ENCODE assay signal across 2 cellular contexts in the genomic region with DNA sequence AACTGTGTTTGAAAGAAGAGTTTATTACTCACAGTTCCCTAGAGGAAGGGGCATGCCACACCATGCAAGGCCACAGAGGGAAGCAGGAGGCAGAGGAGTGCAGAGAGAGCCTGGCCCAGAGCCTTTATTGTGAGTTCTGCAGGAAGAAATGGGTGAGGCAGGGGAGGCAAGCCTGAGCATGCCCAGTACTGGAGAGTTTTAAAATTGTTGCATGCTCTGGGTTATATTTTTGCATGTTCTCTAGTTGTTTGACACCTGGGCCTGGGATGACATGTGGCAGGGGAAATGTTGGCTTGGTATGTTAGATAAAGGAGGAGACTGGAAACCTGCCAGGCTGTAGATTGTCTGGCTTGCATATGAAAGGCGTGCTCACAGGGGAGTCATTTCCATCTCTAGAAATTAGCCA.
TF ChIP-seq lines count a peak whose summit lies in the region.

No MANE protein-coding gene starts in this region.

TF ChIP-seq in SK-N-SH, 30 proteins besides CTCF, POLR2A, EP300 and RAD21 (continued from another document):
- TF ChIP-seq, protein P1, sequence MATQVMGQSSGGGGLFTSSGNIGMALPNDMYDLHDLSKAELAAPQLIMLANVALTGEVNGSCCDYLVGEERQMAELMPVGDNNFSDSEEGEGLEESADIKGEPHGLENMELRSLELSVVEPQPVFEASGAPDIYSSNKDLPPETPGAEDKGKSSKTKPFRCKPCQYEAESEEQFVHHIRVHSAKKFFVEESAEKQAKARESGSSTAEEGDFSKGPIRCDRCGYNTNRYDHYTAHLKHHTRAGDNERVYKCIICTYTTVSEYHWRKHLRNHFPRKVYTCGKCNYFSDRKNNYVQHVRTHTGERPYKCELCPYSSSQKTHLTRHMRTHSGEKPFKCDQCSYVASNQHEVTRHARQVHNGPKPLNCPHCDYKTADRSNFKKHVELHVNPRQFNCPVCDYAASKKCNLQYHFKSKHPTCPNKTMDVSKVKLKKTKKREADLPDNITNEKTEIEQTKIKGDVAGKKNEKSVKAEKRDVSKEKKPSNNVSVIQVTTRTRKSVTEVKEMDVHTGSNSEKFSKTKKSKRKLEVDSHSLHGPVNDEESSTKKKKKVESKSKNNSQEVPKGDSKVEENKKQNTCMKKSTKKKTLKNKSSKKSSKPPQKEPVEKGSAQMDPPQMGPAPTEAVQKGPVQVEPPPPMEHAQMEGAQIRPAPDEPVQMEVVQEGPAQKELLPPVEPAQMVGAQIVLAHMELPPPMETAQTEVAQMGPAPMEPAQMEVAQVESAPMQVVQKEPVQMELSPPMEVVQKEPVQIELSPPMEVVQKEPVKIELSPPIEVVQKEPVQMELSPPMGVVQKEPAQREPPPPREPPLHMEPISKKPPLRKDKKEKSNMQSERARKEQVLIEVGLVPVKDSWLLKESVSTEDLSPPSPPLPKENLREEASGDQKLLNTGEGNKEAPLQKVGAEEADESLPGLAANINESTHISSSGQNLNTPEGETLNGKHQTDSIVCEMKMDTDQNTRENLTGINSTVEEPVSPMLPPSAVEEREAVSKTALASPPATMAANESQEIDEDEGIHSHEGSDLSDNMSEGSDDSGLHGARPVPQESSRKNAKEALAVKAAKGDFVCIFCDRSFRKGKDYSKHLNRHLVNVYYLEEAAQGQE (IDR thresholded peaks at IDR 0.05; ENCODE audit: low read depth, low read length): no peak
- no peak for TF ChIP-seq TCF12 (IDR thresholded peaks at IDR 0.05)
- peak; percentile 36; the same call in 1 of the 2 replicates for TF ChIP-seq GATA2 (CRISPR knock-in tag; IDR thresholded peaks at IDR 0.05)
- TF ChIP-seq RCOR1 (IDR thresholded peaks at IDR 0.05; ENCODE audit: low read length): no peak
- TF ChIP-seq FOXM1 (IDR thresholded peaks at IDR 0.05; ENCODE audit: low read depth): no peak
- no peak for TF ChIP-seq SMC3 (IDR thresholded peaks at IDR 0.05; ENCODE audit: low read depth, low read length)
- no peak for TF ChIP-seq ELF1 (IDR thresholded peaks at IDR 0.05)
- TF ChIP-seq MXI1 (IDR thresholded peaks at IDR 0.05; ENCODE audit: low read depth, low read length): peak; percentile 76; the same call in 1 of the 2 replicates
- no peak for TF ChIP-seq POLR2AphosphoS5 (IDR thresholded peaks at IDR 0.05; ENCODE audit: low read depth, low read length)

TF ChIP-seq in SK-N-SH treated with all-trans-retinoic acid at 6 μM for 48 hours, 23 proteins besides CTCF, POLR2A, EP300 and RAD21 (continued from another document):
- TF ChIP-seq PPARA (CRISPR knock-in tag; IDR thresholded peaks at IDR 0.05; ENCODE audit: borderline replicate concordance) (no peak), ZFP3 (CRISPR knock-in tag; IDR thresholded peaks at IDR 0.05) (no peak), ESRRG (CRISPR knock-in tag; IDR thresholded peaks at IDR 0.05) (no peak), GLIS3 (CRISPR knock-in tag; IDR thresholded peaks at IDR 0.05) (no peak), TOX (CRISPR knock-in tag; IDR thresholded peaks at IDR 0.05; ENCODE audit: borderline replicate concordance) (no peak), CSDC2 (CRISPR knock-in tag; IDR thresholded peaks at IDR 0.05) (no peak), ARNTL (CRISPR knock-in tag; IDR thresholded peaks at IDR 0.05; ENCODE audit: borderline replicate concordance, low read depth) (no peak)
- TF ChIP-seq, protein P2, sequence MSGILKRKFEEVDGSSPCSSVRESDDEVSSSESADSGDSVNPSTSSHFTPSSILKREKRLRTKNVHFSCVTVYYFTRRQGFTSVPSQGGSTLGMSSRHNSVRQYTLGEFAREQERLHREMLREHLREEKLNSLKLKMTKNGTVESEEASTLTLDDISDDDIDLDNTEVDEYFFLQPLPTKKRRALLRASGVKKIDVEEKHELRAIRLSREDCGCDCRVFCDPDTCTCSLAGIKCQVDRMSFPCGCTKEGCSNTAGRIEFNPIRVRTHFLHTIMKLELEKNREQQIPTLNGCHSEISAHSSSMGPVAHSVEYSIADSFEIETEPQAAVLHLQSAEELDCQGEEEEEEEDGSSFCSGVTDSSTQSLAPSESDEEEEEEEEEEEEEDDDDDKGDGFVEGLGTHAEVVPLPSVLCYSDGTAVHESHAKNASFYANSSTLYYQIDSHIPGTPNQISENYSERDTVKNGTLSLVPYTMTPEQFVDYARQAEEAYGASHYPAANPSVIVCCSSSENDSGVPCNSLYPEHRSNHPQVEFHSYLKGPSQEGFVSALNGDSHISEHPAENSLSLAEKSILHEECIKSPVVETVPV (CRISPR knock-in tag; IDR thresholded peaks at IDR 0.05): no peak
- TF ChIP-seq, protein P3, sequence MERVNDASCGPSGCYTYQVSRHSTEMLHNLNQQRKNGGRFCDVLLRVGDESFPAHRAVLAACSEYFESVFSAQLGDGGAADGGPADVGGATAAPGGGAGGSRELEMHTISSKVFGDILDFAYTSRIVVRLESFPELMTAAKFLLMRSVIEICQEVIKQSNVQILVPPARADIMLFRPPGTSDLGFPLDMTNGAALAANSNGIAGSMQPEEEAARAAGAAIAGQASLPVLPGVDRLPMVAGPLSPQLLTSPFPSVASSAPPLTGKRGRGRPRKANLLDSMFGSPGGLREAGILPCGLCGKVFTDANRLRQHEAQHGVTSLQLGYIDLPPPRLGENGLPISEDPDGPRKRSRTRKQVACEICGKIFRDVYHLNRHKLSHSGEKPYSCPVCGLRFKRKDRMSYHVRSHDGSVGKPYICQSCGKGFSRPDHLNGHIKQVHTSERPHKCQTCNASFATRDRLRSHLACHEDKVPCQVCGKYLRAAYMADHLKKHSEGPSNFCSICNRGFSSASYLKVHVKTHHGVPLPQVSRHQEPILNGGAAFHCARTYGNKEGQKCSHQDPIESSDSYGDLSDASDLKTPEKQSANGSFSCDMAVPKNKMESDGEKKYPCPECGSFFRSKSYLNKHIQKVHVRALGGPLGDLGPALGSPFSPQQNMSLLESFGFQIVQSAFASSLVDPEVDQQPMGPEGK (CRISPR knock-in tag; IDR thresholded peaks at IDR 0.05; ENCODE audit: borderline replicate concordance): no peak
